Comparison of ENCODE assay signal across 19 cellular contexts in genomic region chr3:115728013-115728412, GRCh38.
DNase-seq lines count a peak whose midpoint lies in the region; ATAC-seq and TF ChIP-seq lines count a peak whose summit lies in the region.
"Had no signal": no experiment of that assay in that cellular context is flagged by ENCODE, and none has a peak within 500 bp of the region (broad histone marks: within the 10 kb centered on the region; RNA-seq: fewer than 3 reads in every experiment).

No MANE protein-coding gene starts in this region.

- H3F3A ChIP-seq in GM23338 (replicated peaks; ENCODE audit: low read depth) (no peaks in the 10 kb centered on the region), neural cell (ENCODE audit: insufficient read depth, low read length, poor library complexity, severe bottlenecking) (no peaks in the 10 kb centered on the region)

- H3K27ac Mint-ChIP-seq in GM23338 (no peak overlapping the region), WTC11 (no peak overlapping the region)
- H3K27ac Mint-ChIP-seq: B cell; CD4-positive, alpha-beta T cell; CD8-positive, alpha-beta T cell had no signal

- H3K9ac ChIP-seq in neural cell (ENCODE audit: low read length) = no peak overlapping the region
- H3K9ac ChIP-seq: BLaER1 treated with 17β-estradiol and CSF1 and Interleukin-3, amounts not matched to agents 10 nM and 100 nM had no signal

- H3K9me3 Mint-ChIP-seq in GM23338 (no peaks in the 10 kb centered on the region), WTC11 (peaks cover 9% of the 10 kb centered on the region)
- H3K9me3 Mint-ChIP-seq: CD4-positive, alpha-beta T cell; CD8-positive, alpha-beta T cell had no signal

- no peak for TF ChIP-seq EP300 in neural cell (conservative IDR thresholded peaks at IDR 0.05; ENCODE audit: poor library complexity, severe bottlenecking)

- no peak overlapping the region for H3K4me2 ChIP-seq in GM23338
- no peak overlapping the region for H3K4me2 ChIP-seq in neural cell (ENCODE audit: low read length)
- H3K4me2 ChIP-seq: A549; BLaER1 treated with 17β-estradiol and CSF1 and Interleukin-3, amounts not matched to agents 10 nM and 100 nM had no signal

- CTCF ChIA-PET in WTC11 (lab: Charles Lee) = interaction anchor here (2.0 kb wide), 1 partner anchor 56 kb away, joined by 6 read pairs; no protein-coding TSS in a partner anchor

- H3K4me3 Mint-ChIP-seq in GM23338 (no peak overlapping the region), WTC11 (no peak overlapping the region)
- H3K4me3 Mint-ChIP-seq: B cell; CD4-positive, alpha-beta T cell; CD8-positive, alpha-beta T cell had no signal

- no peaks in the 10 kb centered on the region for H3K79me2 ChIP-seq in GM23338 (replicated peaks; ENCODE audit: insufficient read depth)
- no peaks in the 10 kb centered on the region for H3K79me2 ChIP-seq in neural cell (replicated peaks; ENCODE audit: insufficient read depth, low read length)

- POLR2A ChIA-PET in WTC11 (lab: Charles Lee) = no interaction called here

- TF ChIP-seq RAD21 in neural cell (conservative IDR thresholded peaks at IDR 0.05) = no peak

- DNase-seq in DMS 273 treated with DMSO at 0.1 percent for 48 hours (lab: John Stamatoyannopoulos, UW) (peak; percentile 1), DMS 273 (lab: John Stamatoyannopoulos, UW; ENCODE audit: unreplicated experiment) (no peak), GM23338 (ENCODE audit: low spot score) (no peak), WTC11 (ENCODE audit: low spot score) (no peak), DMS79 (lab: John Stamatoyannopoulos, UW) (no peak), GM20000 (ENCODE audit: low spot score) (no peak)
- DNase-seq: AML-193; Caco-2; Calu3; CD4-positive, alpha-beta T cell; CD8-positive, alpha-beta T cell; DMS79 treated with DMSO at 0.1 percent for 48 hours; GF-D8 had no signal

- no peaks in the 10 kb centered on the region for H3K36me3 Mint-ChIP-seq in GM23338 (ENCODE audit: low read depth)
- no peaks in the 10 kb centered on the region for H3K36me3 Mint-ChIP-seq in WTC11
- H3K36me3 Mint-ChIP-seq: CD8-positive, alpha-beta T cell had no signal

- no peaks in the 10 kb centered on the region for H3K36me3 ChIP-seq in GM23338 (ENCODE audit: insufficient read depth)
- peaks cover 10% of the 10 kb centered on the region for H3K36me3 ChIP-seq in neural cell (ENCODE audit: insufficient read depth, low read length)
- H3K36me3 ChIP-seq: BLaER1 treated with 17β-estradiol and CSF1 and Interleukin-3, amounts not matched to agents 10 nM and 100 nM had no signal

- no peaks in the 10 kb centered on the region for H3K4me1 Mint-ChIP-seq in GM23338
- H3K4me1 Mint-ChIP-seq in WTC11 = no peaks in the 10 kb centered on the region
- H3K4me1 Mint-ChIP-seq: B cell had no signal

- H3K27ac ChIP-seq in GM23338 (ENCODE audit: low read depth) (no peak overlapping the region), neural cell (ENCODE audit: low read length) (no peak overlapping the region)
- H3K27ac ChIP-seq: 22Rv1; A549; BLaER1 treated with 17β-estradiol and CSF1 and Interleukin-3, amounts not matched to agents 10 nM and 100 nM; C4-2B had no signal

- no peak overlapping the region for H2AFZ ChIP-seq in GM23338
- H2AFZ ChIP-seq in neural cell (ENCODE audit: low read depth, low read length) = no peak overlapping the region

- H3K4me3 ChIP-seq in GM23338 = no peak overlapping the region
- H3K4me3 ChIP-seq in neural cell (ENCODE audit: low read length) = no peak overlapping the region
- H3K4me3 ChIP-seq: A549; BLaER1 treated with 17β-estradiol and CSF1 and Interleukin-3, amounts not matched to agents 10 nM and 100 nM had no signal

- ATAC-seq in GM23338 (peak; percentile 45; the same call in 2 of the 3 replicates), WTC11 (peak; percentile 67)
- ATAC-seq: A549; CD8-positive, alpha-beta T cell had no signal

- H3K27me3 Mint-ChIP-seq in GM23338 (ENCODE audit: insufficient read depth, low read depth, poor library complexity) (peaks cover 1% of the 10 kb centered on the region), WTC11 (ENCODE audit: low read depth) (no peaks in the 10 kb centered on the region)
- H3K27me3 Mint-ChIP-seq: B cell had no signal

- no peaks in the 10 kb centered on the region for H3K4me1 ChIP-seq in GM23338 (ENCODE audit: insufficient read depth)
- H3K4me1 ChIP-seq: A549; BLaER1 treated with 17β-estradiol and CSF1 and Interleukin-3, amounts not matched to agents 10 nM and 100 nM; Caco-2 had no signal

- H3K9me2 ChIP-seq in GM23338 (ENCODE audit: insufficient read depth) (peaks cover 3% of the 10 kb centered on the region; the same call in 1 of the 2 replicates), neural cell (ENCODE audit: insufficient read depth, low read length) (no peaks in the 10 kb centered on the region)

- H3K27me3 ChIP-seq in GM23338 (ENCODE audit: insufficient read depth) (no peaks in the 10 kb centered on the region), neural cell (ENCODE audit: insufficient read depth, low read depth, low read length) (no peaks in the 10 kb centered on the region)
- H3K27me3 ChIP-seq: BLaER1 treated with 17β-estradiol and CSF1 and Interleukin-3, amounts not matched to agents 10 nM and 100 nM had no signal

- H3K9me3 ChIP-seq in neural cell (ENCODE audit: low read length) = no peaks in the 10 kb centered on the region
- H3K9me3 ChIP-seq: A549, Caco-2 had no signal

- H4K20me1 ChIP-seq in GM23338 (replicated peaks; ENCODE audit: insufficient read depth) (no peaks in the 10 kb centered on the region), neural cell (ENCODE audit: insufficient read depth) (no peaks in the 10 kb centered on the region)
- H4K20me1 ChIP-seq: BLaER1 treated with 17β-estradiol and CSF1 and Interleukin-3, amounts not matched to agents 10 nM and 100 nM had no signal

- no peak for TF ChIP-seq CTCF in GM23338 (conservative IDR thresholded peaks at IDR 0.05; ENCODE audit: low read depth in 2 of 2)
- TF ChIP-seq CTCF in WTC11 (IDR thresholded peaks at IDR 0.05) = no peak
- TF ChIP-seq CTCF in neural cell (IDR thresholded peaks at IDR 0.05; ENCODE audit: poor library complexity, severe bottlenecking) = no peak
- no peak for TF ChIP-seq CTCF in GM20000 (IDR thresholded peaks at IDR 0.05; ENCODE audit: extremely low read depth, missing control alignments)

TF ChIP-seq in GM23338, 12 proteins besides CTCF, POLR2A, EP300 and RAD21 (continues in another document):
- TF ChIP-seq CREB1 (CRISPR knock-in tag; IDR thresholded peaks at IDR 0.05; ENCODE audit: low read depth) = no peak

TF ChIP-seq in WTC11, 78 proteins besides CTCF, POLR2A, EP300 and RAD21 (continues in another document):
- TF ChIP-seq AR (CRISPR knock-in tag; IDR thresholded peaks at IDR 0.05) (no peak), NR3C1 (CRISPR knock-in tag; conservative IDR thresholded peaks at IDR 0.05; ENCODE audit: low read depth) (no peak)

TF ChIP-seq in neural cell, 6 proteins besides CTCF, POLR2A, EP300 and RAD21:
- TF ChIP-seq SMC3 (conservative IDR thresholded peaks at IDR 0.05; ENCODE audit: poor library complexity) (no peak), POLR2AphosphoS5 (IDR thresholded peaks at IDR 0.05) (peak; percentile 42), TAF1 (IDR thresholded peaks at IDR 0.05; ENCODE audit: low read depth) (no peak), MXI1 (conservative IDR thresholded peaks at IDR 0.05; ENCODE audit: poor library complexity, severe bottlenecking) (no peak)
